In the genomic region with DNA sequence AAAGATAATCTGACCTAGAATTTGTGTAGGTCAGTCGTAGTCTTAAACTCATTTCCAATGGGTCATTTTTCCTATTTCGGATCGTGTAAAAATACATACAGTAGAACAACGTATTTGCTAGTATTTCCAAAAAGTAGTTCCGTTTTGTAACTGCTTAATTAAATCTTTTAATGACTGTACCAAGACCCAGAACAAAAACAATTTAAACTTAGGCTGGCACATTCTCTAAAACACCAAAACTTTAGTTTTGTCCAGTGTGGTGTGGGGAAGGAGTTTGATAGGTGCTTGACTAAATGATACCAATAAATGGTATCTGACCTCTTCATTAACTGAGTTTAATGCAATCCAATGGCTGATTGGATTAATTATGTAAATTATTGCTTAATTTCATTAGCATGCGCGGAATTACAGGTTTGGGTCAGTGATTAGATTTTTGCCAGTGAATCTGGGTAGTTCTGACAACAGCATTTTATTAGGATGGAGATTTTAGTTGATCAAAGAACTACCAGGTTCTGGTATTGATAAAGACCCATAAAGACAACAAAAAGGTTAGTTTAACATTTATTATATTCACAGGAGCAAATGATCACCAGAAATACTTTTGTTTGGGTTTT, we compare ENCODE assay signal across 10 cellular contexts. TPM values are rescaled to one million over a fixed set of nuclear protein-coding genes. Genes with fewer than 3 reads are reported as not detected.
DNase-seq lines count a peak whose midpoint lies in the region; ATAC-seq, FAIRE-seq and TF ChIP-seq lines count a peak whose summit lies in the region.
"Had no signal": no experiment of that assay in that cellular context is flagged by ENCODE, and none has a peak within 500 bp of the region (broad histone marks: within the 10 kb centered on the region; RNA-seq: fewer than 3 reads in every experiment).

No MANE protein-coding gene starts in this region.

- H3K9me3 ChIP-seq in CD4-positive, alpha-beta memory T cell (ENCODE audit: control insufficient read depth in 1 of 2, low read length in 2 of 2): no peaks in the 10 kb centered on the region
- H3K9me3 ChIP-seq in K562 (replicated peaks; ENCODE audit: control insufficient read depth, insufficient read depth, low read depth, low read length): no peaks in the 10 kb centered on the region
- H3K9me3 ChIP-seq in mucosa of rectum (ENCODE audit: control insufficient read depth in 2 of 2, low read length in 2 of 2): no peaks in the 10 kb centered on the region
- H3K9me3 ChIP-seq in mucosa of descending colon: no peaks in the 10 kb centered on the region
- no peaks in the 10 kb centered on the region for H3K9me3 ChIP-seq in body of pancreas

- DNase-seq in CD4-positive, alpha-beta memory T cell: no peak
- no peak for DNase-seq in LNCaP clone FGC (ENCODE audit: low read depth)
- no peak for DNase-seq in K562 (ENCODE audit: extremely low read depth in 1 of 4, low spot score in 3 of 4)
- no peak for DNase-seq in mucosa of descending colon
- DNase-seq in body of pancreas: no peak
- DNase-seq in NCI-H1930 (lab: John Stamatoyannopoulos, UW): no peak
- DNase-seq: Right ventricle myocardium superior had no signal

- TF ChIP-seq POLR2A in K562 (conservative IDR thresholded peaks at IDR 0.05) (no peak), body of pancreas (IDR thresholded peaks at IDR 0.05) (no peak)

- in situ Hi-C loops in K562 (cut with MboI): loop anchor here (5.0 kb wide), 3 partner anchors 54 to 744 kb away; a partner anchor contains a TSS

- peak overlapping the region; percentile 79 for H3K4me2 ChIP-seq in K562 (ENCODE audit: insufficient read depth, low read length)

- peaks cover 0 to 13% (median 0%) of the 10 kb centered on the region in 8 donors for H3K9me3 Mint-ChIP-seq in CD4-positive, alpha-beta memory T cell

- ATAC-seq in K562 (no peak), mucosa of descending colon (no peak), body of pancreas (no peak), GM21390 (IDR thresholded peaks at IDR 0.05; ENCODE audit: unreplicated experiment) (no peak)

- no peak overlapping the region for H2AFZ ChIP-seq in K562 (ENCODE audit: low read depth, low read length)

- no peak overlapping the region for H3K27ac ChIP-seq in CD4-positive, alpha-beta memory T cell (ENCODE audit: low read depth, low read length)
- peak overlapping the region; percentile 85 for H3K27ac ChIP-seq in K562 (ENCODE audit: extremely low read depth, low read depth, low read length)
- H3K27ac ChIP-seq in mucosa of rectum (ENCODE audit: low read depth in 2 of 2, low read length in 2 of 2): peak overlapping the region; percentile 80 to 97
- H3K27ac ChIP-seq in body of pancreas: no peak overlapping the region

- POLR2A ChIA-PET in CD4-positive, alpha-beta memory T cell (lab: Charles Lee; ENCODE audit: partially characterized antibody): interaction anchor here (0.6 to 10.5 kb wide), 21 partner anchors 22 to 1859 kb away, joined by 3 to 827 read pairs (median 13); a partner anchor contains a TSS
- POLR2A ChIA-PET in K562 (lab: Yijun Ruan, JAX): interaction anchor here (0.7 to 8.2 kb wide), 19 partner anchors 12 to 905 kb away, joined by 3 to 252 read pairs (median 22); a partner anchor contains a TSS

- peaks cover 15 to 40% (median 28%) of the 10 kb centered on the region in 4 donors for H3K4me1 Mint-ChIP-seq in CD4-positive, alpha-beta memory T cell

- no peak for TF ChIP-seq RAD21 in K562 (CRISPR knock-in tag; conservative IDR thresholded peaks at IDR 0.05 in 1 of 2, IDR thresholded peaks at IDR 0.05 in 1 of 2)

- peaks cover 15% of the 10 kb centered on the region for H4K20me1 ChIP-seq in K562 (replicated peaks; ENCODE audit: control insufficient read depth, insufficient read depth, low read length)

- no peak for TF ChIP-seq EP300 in K562 (IDR thresholded peaks at IDR 0.05; ENCODE audit: low read length)

- H3K27me3 Mint-ChIP-seq in CD4-positive, alpha-beta memory T cell: no peaks in the 10 kb centered on the region

- H3K27me3 ChIP-seq in CD4-positive, alpha-beta memory T cell (ENCODE audit: insufficient read depth, low read length): no peaks in the 10 kb centered on the region
- no peaks in the 10 kb centered on the region for H3K27me3 ChIP-seq in K562 (ENCODE audit: control insufficient read depth in 2 of 2, insufficient read depth in 2 of 2, low read length in 2 of 2)
- peaks cover 0 to 3% of the 10 kb centered on the region in 2 donors for H3K27me3 ChIP-seq in mucosa of rectum (ENCODE audit: control insufficient read depth in 2 of 2, insufficient read depth in 2 of 2, low read length in 2 of 2)
- H3K27me3 ChIP-seq in body of pancreas: peaks cover 0 to 5% of the 10 kb centered on the region in 2 donors

- peaks cover 0 to 12% of the 10 kb centered on the region in 2 donors for H3K36me3 Mint-ChIP-seq in CD4-positive, alpha-beta memory T cell

- BruUV-seq in K562 (replicated peaks; lab: Mats Ljungman, UMichigan): no TSS peak

- no peaks in the 10 kb centered on the region for H3K9me1 ChIP-seq in K562 (ENCODE audit: control insufficient read depth, insufficient read depth, low read length)

- H3K79me2 ChIP-seq in K562 (ENCODE audit: control insufficient read depth, insufficient read depth, low read length): peaks cover 64% of the 10 kb centered on the region

- peaks cover 30% of the 10 kb centered on the region for H3K4me1 ChIP-seq in CD4-positive, alpha-beta memory T cell (ENCODE audit: insufficient read depth, low read length)
- H3K4me1 ChIP-seq in K562 (replicated peaks in 1 of 2; ENCODE audit: control insufficient read depth in 2 of 2, insufficient read depth in 2 of 2, low read length in 2 of 2) (peaks cover 11 to 27% of the 10 kb centered on the region in 2 experiments), mucosa of rectum (ENCODE audit: control insufficient read depth in 2 of 2, insufficient read depth in 2 of 2, low read length in 2 of 2) (peaks cover 15 to 19% of the 10 kb centered on the region in 2 donors), mucosa of descending colon (ENCODE audit: low read depth) (peaks cover 11% of the 10 kb centered on the region), body of pancreas (peaks cover 38% of the 10 kb centered on the region)

- CTCF ChIA-PET in CD4-positive, alpha-beta memory T cell (lab: Charles Lee; ENCODE audit: partially characterized antibody): interaction anchor here (1.3 to 4.1 kb wide), 9 partner anchors 19 to 119 kb away, joined by 4 to 62 read pairs (median 9); a partner anchor contains a TSS
- CTCF ChIA-PET in K562 (lab: Yijun Ruan, JAX; ENCODE audit: low intra/inter-chr PET ratio): no interaction called here

- H3K9ac ChIP-seq in K562 (ENCODE audit: insufficient read depth in 1 of 2, low read depth in 2 of 2, low read length in 2 of 2) (peak overlapping the region; percentile 86 to 97), mucosa of rectum (ENCODE audit: low read depth in 1 of 2, low read length in 2 of 2) (peak overlapping the region; percentile 61 to 76)

- intact Hi-C loops in CD4-positive, alpha-beta memory T cell (cut with micrococcal nuclease): loop anchor here (5.0 to 10.0 kb wide), 5 partner anchors 971 to 1869 kb away; a partner anchor contains a TSS
- intact Hi-C loops in K562 (cut with micrococcal nuclease): loop anchor here (5.0 to 10.0 kb wide), 5 partner anchors 219 to 1859 kb away; a partner anchor contains a TSS
- intact Hi-C loops in mucosa of descending colon (cut with DNase I, micrococcal nuclease): loop anchor here (10.0 kb wide), 2 partner anchors 117 to 717 kb away; no protein-coding TSS in a partner anchor
- intact Hi-C loops in body of pancreas (cut with DNase I): loop anchor here (10.0 kb wide), 1 partner anchor 117 kb away; no protein-coding TSS in a partner anchor

- peak overlapping the region in 6 of 8 donors; percentile 78 to 88 (median 81) for H3K4me3 Mint-ChIP-seq in CD4-positive, alpha-beta memory T cell

- peak overlapping the region in 1 of 2 donors; percentile 66 for H3K4me3 ChIP-seq in CD4-positive, alpha-beta memory T cell (ENCODE audit: low read length in 2 of 2)
- H3K4me3 ChIP-seq in LNCaP clone FGC (ENCODE audit: low read depth, low read length): peak overlapping the region; percentile 76; the same call in 1 of the 2 replicates
- peak overlapping the region; percentile 79 for H3K4me3 ChIP-seq in K562
- H3K4me3 ChIP-seq in mucosa of rectum (ENCODE audit: low read length in 2 of 2): peak overlapping the region; percentile 75 to 83
- no peak overlapping the region for H3K4me3 ChIP-seq in mucosa of descending colon
- H3K4me3 ChIP-seq in body of pancreas: no peak overlapping the region

- H3K36me3 ChIP-seq in CD4-positive, alpha-beta memory T cell (ENCODE audit: insufficient read depth, low read length): no peaks in the 10 kb centered on the region
- H3K36me3 ChIP-seq in K562 (ENCODE audit: control insufficient read depth, insufficient read depth, low read length): peaks cover 24% of the 10 kb centered on the region
- no peaks in the 10 kb centered on the region for H3K36me3 ChIP-seq in mucosa of rectum (ENCODE audit: control insufficient read depth in 2 of 2, insufficient read depth in 2 of 2, low read length in 2 of 2)
- H3K36me3 ChIP-seq in mucosa of descending colon (ENCODE audit: low read depth): no peaks in the 10 kb centered on the region
- H3K36me3 ChIP-seq in body of pancreas (replicated peaks in 1 of 2; ENCODE audit: insufficient read depth in 1 of 2, low read depth in 2 of 2): no peaks in the 10 kb centered on the region

- TF ChIP-seq CTCF in LNCaP clone FGC (IDR thresholded peaks at IDR 0.05; ENCODE audit: control insufficient read depth, extremely low read depth, insufficient read depth): no peak
- TF ChIP-seq CTCF in K562 (IDR thresholded peaks at IDR 0.05 in 2 of 3, conservative IDR thresholded peaks at IDR 0.05 in 1 of 3; ENCODE audit: insufficient read depth in 2 of 3, low read depth in 1 of 3, low read length in 3 of 3): no peak
- TF ChIP-seq CTCF in mucosa of descending colon (IDR thresholded peaks at IDR 0.05): no peak
- TF ChIP-seq CTCF in body of pancreas (IDR thresholded peaks at IDR 0.05): no peak

- no peak for FAIRE-seq in K562 (lab: Jason Lieb, UNC)
- FAIRE-seq: islet of Langerhans had no signal

- peak overlapping the region in 6 of 7 donors; percentile 64 to 90 (median 81) for H3K27ac Mint-ChIP-seq in CD4-positive, alpha-beta memory T cell

- WGBS in K562 (ENCODE audit: insufficient coverage, low coverage, missing lambda C conversion rate): 25% methylated on average over 7 of the region's 7 CpGs
- 40 to 43% methylated on average over 7 of the region's 7 CpGs for WGBS in body of pancreas, 2 donors

RNA-seq across cellular contexts. Expression of a gene that starts 20.8 kb away (rescaled TPM):
- not detected for total RNA-seq in CD4-positive, alpha-beta memory T cell
- polyA plus RNA-seq in CD4-positive, alpha-beta memory T cell: not detected
- total RNA-seq in K562 (2011; cell fraction: chromatin; rRNA removed; ENCODE audit: low replicate concordance): not detected in 2 replicates
- not detected in 2 replicates for total RNA-seq in K562 (2011; cell fraction: nucleolus; rRNA removed)
- total RNA-seq in K562 (2011; cell fraction: nucleoplasm; rRNA removed): not detected in 2 replicates
- total RNA-seq in K562 (2014; rRNA removed) (not detected in 2 replicates), K562 (2014; rRNA removed; fragmentation: Illumina TruSeq; extraction: Trizol) (not detected in 2 replicates), K562 (2015; rRNA removed; fragmentation: Illumina TruSeq; extraction: Trizol) (not detected in 2 replicates), K562 (2021) (not detected in 2 replicates), mucosa of descending colon (not detected), body of pancreas (not detected)
- polyA plus RNA-seq in K562 (2011; rRNA removed) (not detected in 2 replicates), K562 (2014; fragmentation: Illumina TruSeq; extraction: Trizol) (not detected in 2 replicates), K562 (2014; fragmentation: Nextera tagmentation; extraction: Ambion mirVana) (under 1 TPM in 1 of 2 experiments, not detected in 1; 0.24 TPM), K562 (2014; rRNA removed) (not detected in 2 replicates)
- polyA plus RNA-seq in K562 (2011; cell fraction: cytosol; rRNA removed): not detected in 2 replicates
- polyA plus RNA-seq in K562 (2011; cell fraction: nucleus; rRNA removed): not detected in 2 replicates
- polyA plus RNA-seq in K562 (2012): 0.14 and 0.57 TPM in 2 replicates
- not detected in 2 replicates for polyA minus RNA-seq in K562 (2011; rRNA and poly(A)+ RNA removed)
- not detected in 2 replicates for polyA minus RNA-seq in K562 (2011; cell fraction: cytosol; rRNA and poly(A)+ RNA removed)
- polyA minus RNA-seq in K562 (2011; cell fraction: nucleus; rRNA and poly(A)+ RNA removed): not detected in 2 replicates
- total RNA-seq: Right ventricle myocardium superior had no signal

Comparison
In these comparisons a context has a peak if more than half of its experiments do, and no peak if none do; other contexts are left out.
1. H3K27ac ChIP-seq: peak in K562 (single experiment) and mucosa of rectum (2 of 2); none in CD4-positive, alpha-beta memory T cell (single experiment) and body of pancreas (0 of 4).
2. H3K4me3 ChIP-seq: peak in LNCaP clone FGC (single experiment), K562 (single experiment) and mucosa of rectum (2 of 2); none in mucosa of descending colon (single experiment) and body of pancreas (0 of 2).